23 cellular contexts compared by ENCODE assay signal in the genomic region with DNA sequence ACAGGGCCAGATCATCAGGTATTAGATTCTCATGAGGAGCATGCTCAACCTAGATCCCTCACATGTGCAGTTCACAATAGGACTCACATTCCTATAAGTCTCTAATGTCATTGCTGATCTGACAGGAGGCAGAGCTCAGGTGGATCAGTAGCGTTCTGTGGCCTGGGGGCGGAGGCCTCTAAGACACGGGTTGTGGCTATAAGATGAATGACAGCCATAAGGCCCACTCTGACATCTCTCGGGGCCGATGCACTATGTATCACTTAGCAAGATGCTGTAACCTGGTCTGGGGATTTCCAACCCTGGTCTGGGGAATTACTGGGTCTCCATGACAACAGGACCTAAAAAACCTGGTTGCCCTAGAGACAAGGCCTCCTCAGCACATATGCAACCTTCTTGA.
A peak's percentile ranks its signal among the peaks of the same experiment; 100 is the strongest.
DNase-seq lines count a peak whose midpoint lies in the region; ATAC-seq and TF ChIP-seq lines count a peak whose summit lies in the region.
"Had no signal": no experiment of that assay in that cellular context is flagged by ENCODE, and none has a peak within 500 bp of the region (broad histone marks: within the 10 kb centered on the region; RNA-seq: fewer than 3 reads in every experiment).

No MANE protein-coding gene starts in this region.

- ATAC-seq in right cardiac atrium: no peak
- ATAC-seq in HG02870 (IDR thresholded peaks at IDR 0.05; ENCODE audit: unreplicated experiment): no peak
- ATAC-seq: HepG2, left lung had no signal

- no peak for TF ChIP-seq CTCF in right atrium auricular region (IDR thresholded peaks at IDR 0.05)
- no peak for TF ChIP-seq CTCF in KMS-11 (conservative IDR thresholded peaks at IDR 0.05; ENCODE audit: low read depth, low read length)
- no peak for TF ChIP-seq CTCF in esophagus muscularis mucosa (IDR thresholded peaks at IDR 0.05)

- H3K9me3 ChIP-seq in right atrium auricular region: no peaks in the 10 kb centered on the region
- no peaks in the 10 kb centered on the region for H3K9me3 ChIP-seq in right cardiac atrium (ENCODE audit: control insufficient read depth, low read length)
- H3K9me3 ChIP-seq in esophagus muscularis mucosa: no peaks in the 10 kb centered on the region
- H3K9me3 ChIP-seq: BLaER1 treated with 17β-estradiol and CSF1 and Interleukin-3, amounts not matched to agents 10 nM and 100 nM; left lung; transverse colon had no signal

- intact Hi-C loops in right cardiac atrium (cut with DNase I) (no loop called here), esophagus muscularis mucosa (cut with DNase I) (no loop called here)

- H3K27me3 ChIP-seq in right atrium auricular region (no peaks in the 10 kb centered on the region), right cardiac atrium (ENCODE audit: control insufficient read depth, insufficient read depth) (no peaks in the 10 kb centered on the region), KMS-11 (ENCODE audit: insufficient read depth, low read depth) (no peaks in the 10 kb centered on the region), esophagus muscularis mucosa (peaks cover 0 to 8% (median 0%) of the 10 kb centered on the region in 4 donors)
- H3K27me3 ChIP-seq: BLaER1 treated with 17β-estradiol and CSF1 and Interleukin-3, amounts not matched to agents 10 nM and 100 nM; left lung; transverse colon had no signal

- H3K4me2 ChIP-seq in KMS-11: no peak overlapping the region
- H3K4me2 ChIP-seq: BLaER1 treated with 17β-estradiol and CSF1 and Interleukin-3, amounts not matched to agents 10 nM and 100 nM had no signal

- no peaks in the 10 kb centered on the region for H3K79me2 ChIP-seq in KMS-11 (ENCODE audit: insufficient read depth, low read depth)

- no peak overlapping the region for H3K9ac ChIP-seq in KMS-11
- H3K9ac ChIP-seq: BLaER1 treated with 17β-estradiol and CSF1 and Interleukin-3, amounts not matched to agents 10 nM and 100 nM had no signal

- H4K20me1 ChIP-seq in KMS-11 (ENCODE audit: insufficient read depth): no peaks in the 10 kb centered on the region
- H4K20me1 ChIP-seq: BLaER1 treated with 17β-estradiol and CSF1 and Interleukin-3, amounts not matched to agents 10 nM and 100 nM had no signal

- H3K27ac ChIP-seq in right atrium auricular region: no peak overlapping the region
- H3K27ac ChIP-seq in right cardiac atrium (ENCODE audit: low read length): no peak overlapping the region
- peak overlapping the region; percentile 28; the same call in 1 of the 2 replicates for H3K27ac ChIP-seq in KMS-11
- H3K27ac ChIP-seq in esophagus muscularis mucosa (replicated peaks in 1 of 4): no peak overlapping the region
- H3K27ac ChIP-seq: BLaER1 treated with 17β-estradiol and CSF1 and Interleukin-3, amounts not matched to agents 10 nM and 100 nM; left lung; transverse colon; VCaP had no signal

- TF ChIP-seq POLR2A in esophagus muscularis mucosa (IDR thresholded peaks at IDR 0.05; ENCODE audit: low read depth): no peak

- H3K4me3 ChIP-seq in right atrium auricular region (no peak overlapping the region), right cardiac atrium (ENCODE audit: low read length) (no peak overlapping the region), KMS-11 (IDR thresholded peaks at IDR 0.05; ENCODE audit: insufficient read depth, low read depth, low read length) (no peak overlapping the region), esophagus muscularis mucosa (no peak overlapping the region)
- H3K4me3 ChIP-seq: BLaER1 treated with 17β-estradiol and CSF1 and Interleukin-3, amounts not matched to agents 10 nM and 100 nM; left lung; transverse colon had no signal

- DNase-seq in right atrium auricular region (ENCODE audit: low spot score) (peak; percentile 50), right cardiac atrium (no peak), esophagus muscularis mucosa (ENCODE audit: extremely low spot score) (peak; percentile 80), DMS 273 treated with DMSO at 0.1 percent for 48 hours (lab: John Stamatoyannopoulos, UW) (no peak), amniotic stem cell (lab: John Stamatoyannopoulos, UW) (no peak)
- DNase-seq: activated naive CD4-positive, alpha-beta T cell treated with anti-CD3 and anti-CD28 coated beads, Interleukin-2, amount 10 ng/mL, durations not matched to agents 7 days and 5 days; activated T-cell treated with anti-CD3 and anti-CD28 coated beads, Interleukin-2, amount 50 U/mL, for 1 hour; amygdala; COR-L47; DMS79; GDM1; hypothalamus; immature natural killer cell; left lung; naive B cell; NCI-H510A treated with DMSO at 0.1 percent for 48 hours; Right ventricle myocardium superior; transverse colon had no signal

- H3K36me3 ChIP-seq in right atrium auricular region: no peaks in the 10 kb centered on the region
- no peaks in the 10 kb centered on the region for H3K36me3 ChIP-seq in KMS-11 (ENCODE audit: insufficient read depth)
- H3K36me3 ChIP-seq in esophagus muscularis mucosa: no peaks in the 10 kb centered on the region
- H3K36me3 ChIP-seq: BLaER1 treated with 17β-estradiol and CSF1 and Interleukin-3, amounts not matched to agents 10 nM and 100 nM; left lung; transverse colon had no signal

- H2AFZ ChIP-seq in KMS-11 (ENCODE audit: low read depth): no peak overlapping the region

- WGBS in right cardiac atrium: 90% methylated on average over 5 of the region's 5 CpGs
- WGBS in esophagus muscularis mucosa: 100% methylated on average over 2 of the region's 5 CpGs

- H3K4me1 ChIP-seq in right atrium auricular region: no peaks in the 10 kb centered on the region
- no peaks in the 10 kb centered on the region for H3K4me1 ChIP-seq in right cardiac atrium (ENCODE audit: control insufficient read depth, insufficient read depth, low read length)
- peaks cover 18% of the 10 kb centered on the region for H3K4me1 ChIP-seq in KMS-11 (ENCODE audit: low read depth, poor library complexity, severe bottlenecking)
- H3K4me1 ChIP-seq in esophagus muscularis mucosa: no peaks in the 10 kb centered on the region
- H3K4me1 ChIP-seq: BLaER1 treated with 17β-estradiol and CSF1 and Interleukin-3, amounts not matched to agents 10 nM and 100 nM; left lung; transverse colon had no signal

- TF ChIP-seq EP300 in esophagus muscularis mucosa (IDR thresholded peaks at IDR 0.05): no peak

Comparison
In these comparisons a context has a peak if more than half of its experiments do, and no peak if none do; other contexts are left out.
1. DNase-seq: peak in right atrium auricular region (single experiment) and esophagus muscularis mucosa (single experiment); none in right cardiac atrium (0 of 3), DMS 273 treated with DMSO at 0.1 percent for 48 hours (single experiment) and amniotic stem cell (single experiment).